In the genomic region with DNA sequence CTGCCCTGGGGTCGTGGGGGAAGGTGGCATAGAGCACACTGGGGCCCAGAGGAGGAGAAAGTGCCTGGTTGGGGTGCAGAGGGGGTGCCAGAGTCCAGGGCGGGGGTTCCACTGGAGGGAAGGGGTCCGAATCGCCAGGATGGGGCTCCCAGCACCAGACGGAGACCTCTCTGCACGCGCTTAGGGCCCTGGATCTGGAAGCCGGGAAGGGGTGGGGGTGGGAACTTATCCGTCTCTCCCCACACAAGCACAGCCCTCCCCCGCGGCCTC, we compare ENCODE assay signal across 8 cellular contexts. TPM values are rescaled to one million over a fixed set of nuclear protein-coding genes. Genes with fewer than 3 reads are reported as not detected.
DNase-seq lines count a peak whose midpoint lies in the region; ATAC-seq and TF ChIP-seq lines count a peak whose summit lies in the region.

No MANE protein-coding gene starts in this region.

- no peak for TF ChIP-seq CTCF in dorsolateral prefrontal cortex (IDR thresholded peaks at IDR 0.05 in 54 of 56, conservative IDR thresholded peaks at IDR 0.05 in 2 of 56; ENCODE audit: low read depth in 1 of 56, partially characterized antibody in 56 of 56)

- no peak for TF ChIP-seq POLR2A in GM18505 (IDR thresholded peaks at IDR 0.05; ENCODE audit: borderline replicate concordance, extremely low read depth, insufficient read depth, insufficient read length)

- DNase-seq in SKM-1 (lab: John Stamatoyannopoulos, UW; ENCODE audit: unreplicated experiment) (peak; percentile 51), SKM-1 treated with dmso at 0.1 percent for 144 hours (lab: John Stamatoyannopoulos, UW; ENCODE audit: unreplicated experiment) (no peak), OCI-M1 (lab: John Stamatoyannopoulos, UW) (peak; percentile 76), dorsolateral prefrontal cortex (peak in 2 of 10 donors; percentile 59 to 67), midbrain (lab: John Stamatoyannopoulos, UW) (peak; percentile 44), retina (no peak)

- H3K27me3 ChIP-seq in dorsolateral prefrontal cortex = no peaks in the 10 kb centered on the region

- intact Hi-C loops in dorsolateral prefrontal cortex (cut with DNase I) = no loop called here

- no peak for ATAC-seq in GM19324 (IDR thresholded peaks at IDR 0.05; ENCODE audit: low FRiP score, unreplicated experiment)
- no peak for ATAC-seq in GM18505 (IDR thresholded peaks at IDR 0.05; ENCODE audit: unreplicated experiment)

- H3K27ac ChIP-seq in dorsolateral prefrontal cortex = peak overlapping the region; percentile 90 to 100 (median 99)

- peak overlapping the region; percentile 52 to 91 (median 79) for H3K4me3 ChIP-seq in dorsolateral prefrontal cortex

RNA-seq across cellular contexts. Expression of a gene that starts 2.8 kb away (rescaled TPM):
- 100 to 1,000 TPM in 4 of 120 experiments, 10 to 100 TPM in 116; 19.9 to 116 (median 36.5) TPM for total RNA-seq in dorsolateral prefrontal cortex

RNA-seq across cellular contexts. Expression of a gene that starts 9.6 kb away (rescaled TPM):
- total RNA-seq in dorsolateral prefrontal cortex = 100 to 1,000 TPM; 170 to 316 (median 242) TPM

RNA-seq across cellular contexts. Expression of a gene that starts 13.4 kb away (rescaled TPM):
- total RNA-seq in dorsolateral prefrontal cortex = 10 to 100 TPM in 119 of 120 experiments, 1 to 10 TPM in 1; 9.5 to 47.7 (median 25.8) TPM

RNA-seq across cellular contexts. Expression of a gene that starts 18.0 kb away (rescaled TPM):
- total RNA-seq in dorsolateral prefrontal cortex = 100 to 1,000 TPM; 215 to 736 (median 434) TPM

RNA-seq across cellular contexts. Expression of a gene that starts 24.2 kb away (rescaled TPM):
- 10 to 100 TPM; 16.2 to 44.5 (median 25.3) TPM for total RNA-seq in dorsolateral prefrontal cortex

Comparison
In these comparisons a context has a peak if more than half of its experiments do, and no peak if none do; other contexts are left out.
1. DNase-seq: peak in SKM-1 (single experiment), OCI-M1 (single experiment) and midbrain (single experiment); none in SKM-1 treated with dmso at 0.1 percent for 144 hours (single experiment) and retina (single experiment).